ENCODE assay signal across 21 cellular contexts in genomic region chr7:80675090-80675489, GRCh38. TPM values are rescaled to one million over a fixed set of nuclear protein-coding genes. Genes with fewer than 3 reads are reported as not detected.
A peak's percentile ranks its signal among the peaks of the same experiment; 100 is the strongest.
DNase-seq lines count a peak whose midpoint lies in the region; ATAC-seq, FAIRE-seq and TF ChIP-seq lines count a peak whose summit lies in the region.
"Had no signal": no experiment of that assay in that cellular context is flagged by ENCODE, and none has a peak within 500 bp of the region (broad histone marks: within the 10 kb centered on the region; RNA-seq: fewer than 3 reads in every experiment).

No MANE protein-coding gene starts in this region.

- BruUV-seq in PC-3 (replicated peaks; lab: Mats Ljungman, UMichigan): no TSS peak

- no peaks in the 10 kb centered on the region for H3K9me2 ChIP-seq in PC-3 (replicated peaks; ENCODE audit: low read length)

- H3K4me2 ChIP-seq in PC-3 (ENCODE audit: low read length): peak overlapping the region; percentile 21

- POLR2A ChIA-PET in PC-3 (lab: Charles Lee; ENCODE audit: unreplicated experiment): no interaction called here

- peak; percentile 61 for DNase-seq in PC-3
- DNase-seq in bronchial epithelial cell (ENCODE audit: low read depth): peak; percentile 65
- peak; percentile 61 for DNase-seq in kidney tubule cell (ENCODE audit: low spot score)
- DNase-seq in C1 segment of cervical spinal cord (lab: John Stamatoyannopoulos, UW): no peak
- no peak for DNase-seq in activated T-cell treated with anti-CD3 and anti-CD28 coated beads, Interleukin-2, amount 50 U/mL, for 1 hour
- no peak for DNase-seq in activated CD4-positive, alpha-beta T cell treated with anti-CD3 and anti-CD28 coated beads for 4 hours
- DNase-seq: 8988T; Caco-2; CD4-positive, CD25-positive, alpha-beta regulatory T cell; CD8-positive, alpha-beta T cell; DMS153; DND-41; GM23248; H7; HCEC 1CT had no signal

- H2AFZ ChIP-seq in PC-3 (ENCODE audit: low read length): no peak overlapping the region
- H2AFZ ChIP-seq: GM23248 had no signal

- H3K9ac ChIP-seq in PC-3 (ENCODE audit: low read length): no peak overlapping the region
- H3K9ac ChIP-seq: GM23248 had no signal

- CTCF ChIA-PET in PC-3 (lab: Charles Lee): interaction anchor here (0.7 kb wide), 1 partner anchor 795 kb away, joined by 3 read pairs; no protein-coding TSS in a partner anchor

- H3K27ac ChIP-seq in PC-3 (ENCODE audit: low read length): peak overlapping the region; percentile 50
- H3K27ac ChIP-seq: C4-2B, GM23248 had no signal

- intact Hi-C loops in PC-3 (cut with micrococcal nuclease): no loop called here

- H3K4me1 ChIP-seq in PC-3 (ENCODE audit: insufficient read depth, low read length): peaks cover 39% of the 10 kb centered on the region
- H3K4me1 ChIP-seq: Caco-2 had no signal

- H3K36me3 ChIP-seq in PC-3 (ENCODE audit: low read depth, low read length) (no peaks in the 10 kb centered on the region), bronchial epithelial cell (ENCODE audit: control insufficient read depth, insufficient read depth, low read length) (no peaks in the 10 kb centered on the region)

- no peak for FAIRE-seq in bronchial epithelial cell (lab: Jason Lieb, UNC)
- FAIRE-seq: G401.6, GM12892, GM19239, H1 had no signal

- ATAC-seq in PC-3 (peak; percentile 39), GM21528 (IDR thresholded peaks at IDR 0.05; ENCODE audit: low FRiP score, unreplicated experiment) (no peak)
- ATAC-seq: CD8-positive, alpha-beta T cell had no signal

- H3K79me2 ChIP-seq in PC-3 (ENCODE audit: low read length): no peaks in the 10 kb centered on the region

- H3K27me3 ChIP-seq in PC-3 (ENCODE audit: low read length) (no peaks in the 10 kb centered on the region), bronchial epithelial cell (ENCODE audit: control insufficient read depth, insufficient read depth, low read length) (no peaks in the 10 kb centered on the region)

- H4K20me1 ChIP-seq in PC-3 (ENCODE audit: low read length): no peaks in the 10 kb centered on the region

- H3K4me3 ChIP-seq in PC-3 (ENCODE audit: low read length) (no peak overlapping the region), bronchial epithelial cell (ENCODE audit: low read depth, low read length) (no peak overlapping the region)
- H3K4me3 ChIP-seq: GM23248 had no signal

- no peaks in the 10 kb centered on the region for H3K9me3 ChIP-seq in PC-3 (ENCODE audit: low read length)
- H3K9me3 ChIP-seq: Caco-2 had no signal

- no peak for TF ChIP-seq CTCF in PC-3 (conservative IDR thresholded peaks at IDR 0.05; ENCODE audit: low read depth, low read length)
- no peak for TF ChIP-seq CTCF in bronchial epithelial cell (IDR thresholded peaks at IDR 0.05; ENCODE audit: insufficient read depth, low read length, severe bottlenecking)

- H3F3A ChIP-seq in PC-3 (ENCODE audit: low read length, unreplicated experiment): no peaks in the 10 kb centered on the region

RNA-seq across cellular contexts. Expression of gene CD36, which starts 36.6 kb away (rescaled TPM):
- not detected in 2 replicates for total RNA-seq in PC-3 (2014; rRNA removed)
- total RNA-seq in bronchial epithelial cell: 1.3 and 11.9 TPM in 2 replicates
- total RNA-seq: Caco-2, GM23248, H7 had no signal

Comparison
In these comparisons a context has a peak if more than half of its experiments do, and no peak if none do; other contexts are left out.
1. DNase-seq: peak in PC-3 (single experiment), bronchial epithelial cell (single experiment) and kidney tubule cell (single experiment); none in C1 segment of cervical spinal cord (0 of 14), activated T-cell treated with anti-CD3 and anti-CD28 coated beads, Interleukin-2, amount 50 U/mL, for 1 hour (single experiment) and activated CD4-positive, alpha-beta T cell treated with anti-CD3 and anti-CD28 coated beads for 4 hours (0 of 2).